In genomic region chr6:40393641-40394040, GRCh38 we compare ENCODE assay signal across 24 cellular contexts.
A peak's percentile ranks its signal among the peaks of the same experiment; 100 is the strongest.
DNase-seq lines count a peak whose midpoint lies in the region; ATAC-seq, FAIRE-seq and TF ChIP-seq lines count a peak whose summit lies in the region.
"Had no signal": no experiment of that assay in that cellular context is flagged by ENCODE, and none has a peak within 500 bp of the region (broad histone marks: within the 10 kb centered on the region; RNA-seq: fewer than 3 reads in every experiment).

No MANE protein-coding gene starts in this region.

- H3K9me3 ChIP-seq in WERI-Rb-1 (ENCODE audit: severe bottlenecking) = no peaks in the 10 kb centered on the region
- H3K9me3 ChIP-seq: MG63 had no signal

- no peak; the same call in 1 of the 2 replicates for TF ChIP-seq CTCF in WERI-Rb-1 (IDR thresholded peaks at IDR 0.05; ENCODE audit: low read depth, low read length)
- TF ChIP-seq CTCF in foreskin keratinocyte (conservative IDR thresholded peaks at IDR 0.05) = peak; percentile 27

- peak; percentile 62 for ATAC-seq in foreskin keratinocyte

- peaks cover 29% of the 10 kb centered on the region for H3K4me1 Mint-ChIP-seq in T-helper 2 cell treated with Interferon-gamma antibody and Interleukin-4, amounts not matched to agents 5 μg/mL and 100 μg/mL, for 36 hours (ENCODE audit: low read depth)

- peak overlapping the region; percentile 72 for H3K27ac Mint-ChIP-seq in T-helper 2 cell treated with Interferon-gamma antibody and Interleukin-4, amounts not matched to agents 5 μg/mL and 100 μg/mL, for 36 hours

- H3K4me3 Mint-ChIP-seq in T-helper 2 cell treated with Interferon-gamma antibody and Interleukin-4, amounts not matched to agents 5 μg/mL and 100 μg/mL, for 36 hours = no peak overlapping the region

- peaks cover 4% of the 10 kb centered on the region for H3K27me3 Mint-ChIP-seq in T-helper 2 cell treated with Interferon-gamma antibody and Interleukin-4, amounts not matched to agents 5 μg/mL and 100 μg/mL, for 36 hours (ENCODE audit: low read depth)

- H3K27ac ChIP-seq in WERI-Rb-1 = no peak overlapping the region
- H3K27ac ChIP-seq in foreskin keratinocyte = no peak overlapping the region
- H3K27ac ChIP-seq: 22Rv1, C4-2B had no signal

- FAIRE-seq in GM19239 (lab: Jason Lieb, UNC) = no peak
- FAIRE-seq: D721Med, GM12892, GM18507, H54 had no signal

- no peaks in the 10 kb centered on the region for H3K27me3 ChIP-seq in WERI-Rb-1 (ENCODE audit: insufficient read depth, low read depth, severe bottlenecking)
- peaks cover 16% of the 10 kb centered on the region for H3K27me3 ChIP-seq in foreskin keratinocyte
- H3K27me3 ChIP-seq: MG63 had no signal

- H3K4me1 ChIP-seq in foreskin keratinocyte = peaks cover 9% of the 10 kb centered on the region

- peaks cover 5% of the 10 kb centered on the region for H3K36me3 Mint-ChIP-seq in T-helper 2 cell treated with Interferon-gamma antibody and Interleukin-4, amounts not matched to agents 5 μg/mL and 100 μg/mL, for 36 hours (ENCODE audit: low read depth)

- H3K36me3 ChIP-seq in WERI-Rb-1 = no peaks in the 10 kb centered on the region
- H3K36me3 ChIP-seq: MG63 had no signal

- no peak overlapping the region for H3K4me3 ChIP-seq in WERI-Rb-1 (ENCODE audit: low read depth, low read length)
- H3K4me3 ChIP-seq: MG63 had no signal

- no peaks in the 10 kb centered on the region for H3K9me3 Mint-ChIP-seq in T-helper 2 cell treated with Interferon-gamma antibody and Interleukin-4, amounts not matched to agents 5 μg/mL and 100 μg/mL, for 36 hours

- DNase-seq in T-helper 2 cell treated with Interferon-gamma antibody and Interleukin-4, amounts not matched to agents 5 μg/mL and 100 μg/mL, for 36 hours (ENCODE audit: low spot score) = no peak
- DNase-seq in T-helper 2 cell (no peak), ELR (ENCODE audit: low read depth) (peak; percentile 2), WERI-Rb-1 (peak; percentile 15), foreskin keratinocyte (peak in 1 of 2 donors; percentile 37), NCI-H69 (lab: John Stamatoyannopoulos, UW) (no peak), HCEC 1CT (no peak), GM19239 (ENCODE audit: insufficient read length, low spot score) (no peak)
- DNase-seq: AML-193; IMR-90; Karpas-422; MG63; NCI-H1048; NCI-H1436; NCI-H1930; NCI-H748 treated with DMSO at 0.1 percent for 48 hours; NK-92 treated with Interleukin-12 subunit alpha and Interleukin-12 subunit beta, amount 100 ng/mL, for 24 hours; SIG-M5 had no signal

Comparison
In these comparisons a context has a peak if more than half of its experiments do, and no peak if none do; other contexts are left out.
1. DNase-seq: peak in ELR (single experiment) and WERI-Rb-1 (single experiment); none in T-helper 2 cell treated with Interferon-gamma antibody and Interleukin-4, amounts not matched to agents 5 μg/mL and 100 μg/mL, for 36 hours (single experiment), T-helper 2 cell (0 of 5), NCI-H69 (single experiment), HCEC 1CT (single experiment) and GM19239 (single experiment).